In genomic region chr7:50608196-50608906, GRCh38 we compare ENCODE assay signal across 13 cellular contexts. TPM values are rescaled to one million over a fixed set of nuclear protein-coding genes. Genes with fewer than 3 reads are reported as not detected.
DNase-seq lines count a peak whose midpoint lies in the region; ATAC-seq lines count a peak whose summit lies in the region.
"Had no signal": no experiment of that assay in that cellular context is flagged by ENCODE, and none has a peak within 500 bp of the region (broad histone marks: within the 10 kb centered on the region; RNA-seq: fewer than 3 reads in every experiment).

No MANE protein-coding gene starts in this region.

- no peak overlapping the region for H3K27ac Mint-ChIP-seq in activated CD4-positive, alpha-beta T cell treated with anti-CD3 and anti-CD28 coated beads, Interleukin-2, amount 10 ng/mL, durations not matched to agents 24 days and 14 days
- peak overlapping the region; percentile 80 to 94 (median 84) for H3K27ac Mint-ChIP-seq in immature natural killer cell

- peaks cover 21% of the 10 kb centered on the region for H3K27me3 Mint-ChIP-seq in activated CD4-positive, alpha-beta T cell treated with anti-CD3 and anti-CD28 coated beads, Interleukin-2, amount 10 ng/mL, durations not matched to agents 24 days and 14 days
- peaks cover 2 to 7% (median 3%) of the 10 kb centered on the region in 3 donors for H3K27me3 Mint-ChIP-seq in immature natural killer cell (ENCODE audit: low read depth in 3 of 3)

- intact Hi-C loops in activated CD4-positive, alpha-beta T cell treated with anti-CD3 and anti-CD28 coated beads, Interleukin-2, amount 10 ng/mL, durations not matched to agents 24 days and 14 days (cut with micrococcal nuclease) = no loop called here

- H3K36me3 Mint-ChIP-seq in activated CD4-positive, alpha-beta T cell treated with anti-CD3 and anti-CD28 coated beads, Interleukin-2, amount 10 ng/mL, durations not matched to agents 24 days and 14 days (ENCODE audit: low read depth) = no peaks in the 10 kb centered on the region
- peaks cover 0 to 5% (median 0%) of the 10 kb centered on the region in 3 donors for H3K36me3 Mint-ChIP-seq in immature natural killer cell

- peak; percentile 44 for ATAC-seq in GM18907 (IDR thresholded peaks at IDR 0.05; ENCODE audit: unreplicated experiment)

- H3K4me3 Mint-ChIP-seq in activated CD4-positive, alpha-beta T cell treated with anti-CD3 and anti-CD28 coated beads, Interleukin-2, amount 10 ng/mL, durations not matched to agents 24 days and 14 days = peak overlapping the region; percentile 2
- peak overlapping the region in 4 of 5 donors; percentile 18 to 78 (median 64) for H3K4me3 Mint-ChIP-seq in immature natural killer cell

- in situ Hi-C loops in ACHN (cut with HindIII; ENCODE audit: low pct_ligation_motif_present, low pct_unique_long_range_greater_than_20kb, low sequenced_read_pairs) = no loop called here

- peaks cover 8% of the 10 kb centered on the region for H3K9me3 Mint-ChIP-seq in activated CD4-positive, alpha-beta T cell treated with anti-CD3 and anti-CD28 coated beads, Interleukin-2, amount 10 ng/mL, durations not matched to agents 24 days and 14 days
- peaks cover 0 to 8% (median 3%) of the 10 kb centered on the region in 6 donors for H3K9me3 Mint-ChIP-seq in immature natural killer cell

- H3K4me1 Mint-ChIP-seq in activated CD4-positive, alpha-beta T cell treated with anti-CD3 and anti-CD28 coated beads, Interleukin-2, amount 10 ng/mL, durations not matched to agents 24 days and 14 days = peaks cover 24% of the 10 kb centered on the region
- H3K4me1 Mint-ChIP-seq in immature natural killer cell = peaks cover 51 to 54% of the 10 kb centered on the region in 2 donors

- DNase-seq in activated CD4-positive, alpha-beta T cell treated with anti-CD3 and anti-CD28 coated beads, Interleukin-2, amount 10 ng/mL, durations not matched to agents 24 days and 14 days = peak; percentile 76
- no peak for DNase-seq in activated CD4-positive, alpha-beta T cell treated with anti-CD3 and anti-CD28 coated beads, Interleukin-2, amount 50 U/mL, for 4 hours
- DNase-seq in OCI-M1 (lab: John Stamatoyannopoulos, UW) (peak; percentile 42), immature natural killer cell (peak; percentile 39 to 56 (median 49)), ACHN (no peak), NCI-H1436 (lab: John Stamatoyannopoulos, UW) (no peak), HuH-7 (ENCODE audit: low spot score) (no peak)
- DNase-seq: effector CD4-positive, alpha-beta T cell; NCI-H1694 treated with DMSO at 0.1 percent for 48 hours; NCI-H510A treated with DMSO at 0.1 percent for 48 hours; testis had no signal

RNA-seq across cellular contexts. Expression of gene DDC, which starts 43.1 kb away (rescaled TPM):
- total RNA-seq in activated CD4-positive, alpha-beta T cell treated with anti-CD3 and anti-CD28 coated beads, Interleukin-2, amount 10 ng/mL, durations not matched to agents 24 days and 14 days = 0.19 and 0.35 TPM in 2 replicates
- polyA plus RNA-seq in immature natural killer cell = not detected
- total RNA-seq: myocyte had no signal

Comparison
In these comparisons a context has a peak if more than half of its experiments do, and no peak if none do; other contexts are left out.
1. DNase-seq: peak in activated CD4-positive, alpha-beta T cell treated with anti-CD3 and anti-CD28 coated beads, Interleukin-2, amount 10 ng/mL, durations not matched to agents 24 days and 14 days (single experiment), OCI-M1 (single experiment) and immature natural killer cell (3 of 3); none in activated CD4-positive, alpha-beta T cell treated with anti-CD3 and anti-CD28 coated beads, Interleukin-2, amount 50 U/mL, for 4 hours (0 of 2), ACHN (single experiment), NCI-H1436 (single experiment) and HuH-7 (single experiment).